Comparison of ENCODE assay signal across 9 cellular contexts in genomic region chr13:113798200-113798811, GRCh38. TPM values are rescaled to one million over a fixed set of nuclear protein-coding genes. Genes with fewer than 3 reads are reported as not detected.
"Had no signal": no experiment of that assay in that cellular context is flagged by ENCODE, and none has a peak within 500 bp of the region (broad histone marks: within the 10 kb centered on the region; RNA-seq: fewer than 3 reads in every experiment).

No MANE protein-coding gene starts in this region.

- H3K27ac ChIP-seq: GM23248, KMS-11 had no signal

- H2AFZ ChIP-seq: GM23248 had no signal

- FAIRE-seq: H54, HTR-8/SVneo had no signal

- DNase-seq: GM23248, GOT3, H9, HCEC 1CT, HFFc6, KBM-7 had no signal

- H3K4me2 ChIP-seq: KMS-11 had no signal

- H3K4me3 ChIP-seq: GM23248 had no signal

- H3K9ac ChIP-seq: GM23248, KMS-11 had no signal

RNA-seq across cellular contexts. Expression of gene TMEM255B, which starts 39.3 kb away (rescaled TPM):
- total RNA-seq: GM23248 had no signal
